ENCODE assay signal across 1 cellular context in genomic region chr17:48626470-48627241, GRCh38.
TF ChIP-seq lines count a peak whose summit lies in the region.

No MANE protein-coding gene starts in this region.

TF ChIP-seq in K562, 482 proteins besides CTCF, POLR2A, EP300 and RAD21 (continued from another document and continues in another):
- no peak; the same call in 1 of the 2 replicates for TF ChIP-seq CUX1 (CRISPR knock-in tag; IDR thresholded peaks at IDR 0.05)
- TF ChIP-seq FOXA3 (CRISPR knock-in tag; conservative IDR thresholded peaks at IDR 0.05 in 1 of 2, IDR thresholded peaks at IDR 0.05 in 1 of 2): no peak
- TF ChIP-seq NFRKB (IDR thresholded peaks at IDR 0.05; ENCODE audit: low read depth): 0 out of 2 replicates have a peak, but pooled peaks have one; percentile 71
- peak; percentile 94 for TF ChIP-seq TAF9B (IDR thresholded peaks at IDR 0.05; ENCODE audit: partially characterized antibody)
- TF ChIP-seq ZNF717 (CRISPR knock-in tag; IDR thresholded peaks at IDR 0.05): no peak
- peak; percentile 86 for TF ChIP-seq SMAD4 (CRISPR knock-in tag; conservative IDR thresholded peaks at IDR 0.05)
- TF ChIP-seq ARID3B (CRISPR knock-in tag; IDR thresholded peaks at IDR 0.05; ENCODE audit: borderline replicate concordance): no peak
- TF ChIP-seq ZFP1 (CRISPR knock-in tag; IDR thresholded peaks at IDR 0.05): no peak
- TF ChIP-seq NFXL1 (CRISPR knock-in tag; IDR thresholded peaks at IDR 0.05): no peak
- no peak for TF ChIP-seq ZNF134 (CRISPR knock-in tag; conservative IDR thresholded peaks at IDR 0.05)
- TF ChIP-seq GTF2E2 (tag; IDR thresholded peaks at IDR 0.05): no peak; the same call in 1 of the 2 replicates
- TF ChIP-seq ZFX (CRISPR knock-in tag; IDR thresholded peaks at IDR 0.05): peak; percentile 58
- 0 out of 2 replicates have a peak, but pooled peaks have one; percentile 33 for TF ChIP-seq MEF2D (tag; conservative IDR thresholded peaks at IDR 0.05; ENCODE audit: low read depth)
- TF ChIP-seq TRIM28 (IDR thresholded peaks at IDR 0.05): no peak
- TF ChIP-seq HEY1 (CRISPR knock-in tag; IDR thresholded peaks at IDR 0.05; ENCODE audit: borderline replicate concordance): no peak
- peak; percentile 90 for TF ChIP-seq IRF9 (tag; IDR thresholded peaks at IDR 0.05)
- TF ChIP-seq ZNF644 (tag; IDR thresholded peaks at IDR 0.05; ENCODE audit: low read depth): peak; percentile 12; the same call in 1 of the 2 replicates
- TF ChIP-seq POLR3G (IDR thresholded peaks at IDR 0.05; ENCODE audit: extremely low read depth, insufficient read length, insufficient replicate concordance): no peak
- no peak for TF ChIP-seq ZNF263 (CRISPR knock-in tag; IDR thresholded peaks at IDR 0.05; ENCODE audit: borderline replicate concordance)
- TF ChIP-seq PREB (CRISPR knock-in tag; IDR thresholded peaks at IDR 0.05): no peak
- no peak for TF ChIP-seq SMC3 (conservative IDR thresholded peaks at IDR 0.05; ENCODE audit: insufficient read depth, low read depth, low read length)
- no peak for TF ChIP-seq ESRRB (CRISPR knock-in tag; IDR thresholded peaks at IDR 0.05; ENCODE audit: borderline replicate concordance)
- no peak for TF ChIP-seq HDAC2 (IDR thresholded peaks at IDR 0.05)
- no peak for TF ChIP-seq THRAP3 (IDR thresholded peaks at IDR 0.05; ENCODE audit: borderline replicate concordance)
- no peak for TF ChIP-seq ZSCAN29 (IDR thresholded peaks at IDR 0.05)
- TF ChIP-seq ZNF174 (CRISPR knock-in tag; IDR thresholded peaks at IDR 0.05): no peak
- no peak; the same call in 1 of the 2 replicates for TF ChIP-seq ZBTB9 (CRISPR knock-in tag; IDR thresholded peaks at IDR 0.05)
- no peak for TF ChIP-seq ZNF511 (CRISPR knock-in tag; IDR thresholded peaks at IDR 0.05)
- no peak for TF ChIP-seq ELK1 (CRISPR knock-in tag; IDR thresholded peaks at IDR 0.05)
- TF ChIP-seq ID3 (CRISPR knock-in tag; IDR thresholded peaks at IDR 0.05): no peak
- TF ChIP-seq ID3 (tag; IDR thresholded peaks at IDR 0.05): no peak
- no peak for TF ChIP-seq DIDO1 (tag; IDR thresholded peaks at IDR 0.05; ENCODE audit: low read depth)
- TF ChIP-seq JUNB (CRISPR knock-in tag; conservative IDR thresholded peaks at IDR 0.05): no peak
- peak; percentile 97 for TF ChIP-seq RNF2 (IDR thresholded peaks at IDR 0.05)
- TF ChIP-seq COPS2 (conservative IDR thresholded peaks at IDR 0.05): no peak
- no peak for TF ChIP-seq CHD7 (IDR thresholded peaks at IDR 0.05; ENCODE audit: low read depth, low read length)
- TF ChIP-seq SMAD1 (IDR thresholded peaks at IDR 0.05; ENCODE audit: low read depth, low read length, partially characterized antibody): peak; percentile 25
